Comparison of ENCODE assay signal across 12 cellular contexts in the genomic region with DNA sequence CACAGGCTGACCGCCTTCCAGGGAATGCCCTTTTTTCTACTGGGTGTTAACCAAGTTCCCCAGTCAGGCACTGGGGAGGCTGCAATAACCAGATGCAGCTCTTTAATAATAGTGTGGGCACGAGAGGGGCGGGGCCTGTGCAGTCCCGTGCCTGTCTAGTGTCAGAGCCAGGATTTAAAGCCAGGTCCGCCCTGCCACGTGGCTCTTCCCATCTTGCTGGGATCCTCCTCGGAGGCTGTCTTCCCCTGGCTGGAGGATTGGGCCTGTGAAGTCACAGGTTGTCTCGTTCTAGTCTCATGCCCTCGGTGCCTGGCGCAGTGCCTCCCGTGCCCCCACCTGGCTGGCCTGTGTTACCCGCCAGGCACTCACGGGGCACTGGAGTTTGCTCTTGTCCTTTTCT. TPM values are rescaled to one million over a fixed set of nuclear protein-coding genes. Genes with fewer than 3 reads are reported as not detected.
A peak's percentile ranks its signal among the peaks of the same experiment; 100 is the strongest.
DNase-seq lines count a peak whose midpoint lies in the region; ATAC-seq lines count a peak whose summit lies in the region.
"Had no signal": no experiment of that assay in that cellular context is flagged by ENCODE, and none has a peak within 500 bp of the region (broad histone marks: within the 10 kb centered on the region; RNA-seq: fewer than 3 reads in every experiment).

No MANE protein-coding gene starts in this region.

- no peaks in the 10 kb centered on the region for H3K9me3 ChIP-seq in right cardiac atrium (ENCODE audit: control insufficient read depth, low read length)

- intact Hi-C loops in Right ventricle myocardium inferior (cut with DNase I) (loop anchor here (5.0 kb wide), 1 partner anchor 52 kb away; a partner anchor contains a TSS), cardiac septum (cut with DNase I) (loop anchor here (2.0 to 5.0 kb wide), 3 partner anchors 26 to 92 kb away; a partner anchor contains a TSS), right cardiac atrium (cut with DNase I) (loop anchor here in 1 of 4 donors (10.0 kb wide), 1 partner anchor 54 kb away; a partner anchor contains a TSS), posterior vena cava (cut with DNase I) (loop anchor here in 1 of 2 donors (10.0 kb wide), 1 partner anchor 54 kb away; a partner anchor contains a TSS)

- no peak overlapping the region for H3K4me3 ChIP-seq in right cardiac atrium (ENCODE audit: low read length)

- peak overlapping the region; percentile 9 for H3K27ac ChIP-seq in right cardiac atrium (ENCODE audit: low read length)

- 64% methylated on average over 13 of the region's 13 CpGs for WGBS in right cardiac atrium

- H3K27me3 ChIP-seq in right cardiac atrium (ENCODE audit: control insufficient read depth, insufficient read depth): no peaks in the 10 kb centered on the region

- DNase-seq in Right ventricle myocardium inferior (ENCODE audit: missing footprints): peak; percentile 70
- no peak for DNase-seq in cardiac septum (ENCODE audit: low spot score)
- peak in 2 of 3 donors; percentile 58 to 77 for DNase-seq in right cardiac atrium
- DNase-seq in posterior vena cava (ENCODE audit: low spot score): peak; percentile 84
- no peak for DNase-seq in NCI-H2196 (lab: John Stamatoyannopoulos, UW; ENCODE audit: unreplicated experiment)
- no peak for DNase-seq in stimulated activated naive CD8-positive, alpha-beta T cell treated with anti-CD3 and anti-CD28 coated beads, Interleukin-15, Interleukin-2, amounts not matched to agents 100 U/mL and 50 U/mL, for 24 hours
- no peak for DNase-seq in OCI-M1 (lab: John Stamatoyannopoulos, UW)
- DNase-seq: activated naive CD4-positive, alpha-beta T cell; cortex of kidney; MV-4-11; NCI-H524 had no signal

- no peak for ATAC-seq in Right ventricle myocardium inferior
- peak in 1 of 2 donors; percentile 9 for ATAC-seq in right cardiac atrium
- no peak for ATAC-seq in stimulated activated naive CD8-positive, alpha-beta T cell treated with anti-CD3 and anti-CD28 coated beads, Interleukin-15, Interleukin-2, amounts not matched to agents 100 U/mL and 50 U/mL, for 24 hours
- ATAC-seq in HG02981 (IDR thresholded peaks at IDR 0.05; ENCODE audit: unreplicated experiment): no peak

- H3K4me1 ChIP-seq in right cardiac atrium (ENCODE audit: control insufficient read depth, insufficient read depth, low read length): peaks cover 17% of the 10 kb centered on the region

RNA-seq across cellular contexts. Expression of a gene that starts 25.2 kb away (rescaled TPM):
- total RNA-seq in Right ventricle myocardium inferior: 109 TPM
- 138 TPM for total RNA-seq in cardiac septum
- 100 to 1,000 TPM in 1 of 4 donors, 10 to 100 TPM in 3; 67.7 to 111 (median 82.3) TPM for total RNA-seq in right cardiac atrium
- 88.7 TPM for polyA plus RNA-seq in right cardiac atrium
- total RNA-seq in posterior vena cava: 10 to 100 TPM; 54.2 to 55.3 TPM

RNA-seq across cellular contexts. Expression of a gene that starts 54.2 kb away (rescaled TPM):
- total RNA-seq in Right ventricle myocardium inferior (66.3 TPM), cardiac septum (39.7 TPM), right cardiac atrium (100 to 1,000 TPM in 1 of 4 donors, 10 to 100 TPM in 3; 59.8 to 122 (median 62.7) TPM), posterior vena cava (10 to 100 TPM; 76.3 to 88.8 TPM)
- 47.4 TPM for polyA plus RNA-seq in right cardiac atrium

Comparison
In these comparisons a context has a peak if more than half of its experiments do, and no peak if none do; other contexts are left out.
1. DNase-seq: peak in Right ventricle myocardium inferior (single experiment), right cardiac atrium (2 of 3) and posterior vena cava (single experiment); none in cardiac septum (single experiment), NCI-H2196 (single experiment), stimulated activated naive CD8-positive, alpha-beta T cell treated with anti-CD3 and anti-CD28 coated beads, Interleukin-15, Interleukin-2, amounts not matched to agents 100 U/mL and 50 U/mL, for 24 hours (single experiment) and OCI-M1 (single experiment).